ENCODE assay signal across 10 cellular contexts in genomic region chr6:11263185-11263817, GRCh38. TPM values are rescaled to one million over a fixed set of nuclear protein-coding genes. Genes with fewer than 3 reads are reported as not detected.
A peak's percentile ranks its signal among the peaks of the same experiment; 100 is the strongest.
DNase-seq lines count a peak whose midpoint lies in the region; ATAC-seq and TF ChIP-seq lines count a peak whose summit lies in the region.
"Had no signal": no experiment of that assay in that cellular context is flagged by ENCODE, and none has a peak within 500 bp of the region (broad histone marks: within the 10 kb centered on the region; RNA-seq: fewer than 3 reads in every experiment).

No MANE protein-coding gene starts in this region.

- peaks cover 6% of the 10 kb centered on the region for H3K36me3 Mint-ChIP-seq in effector memory CD8-positive, alpha-beta T cell (ENCODE audit: insufficient read depth)
- peaks cover 6% of the 10 kb centered on the region for H3K36me3 Mint-ChIP-seq in activated CD4-positive, alpha-beta memory T cell treated with anti-CD3 and anti-CD28 coated beads for 36 hours

- peak overlapping the region; percentile 78 to 85 for H3K27ac Mint-ChIP-seq in effector memory CD8-positive, alpha-beta T cell
- no peak overlapping the region for H3K27ac Mint-ChIP-seq in activated CD4-positive, alpha-beta memory T cell treated with anti-CD3 and anti-CD28 coated beads for 36 hours

- H3K4me1 ChIP-seq in mucosa of descending colon (ENCODE audit: low read depth) (peaks cover 15% of the 10 kb centered on the region), aorta (ENCODE audit: control insufficient read depth in 1 of 2, insufficient read depth in 2 of 2, low read length in 2 of 2) (peaks cover 0 to 4% of the 10 kb centered on the region in 2 donors)

- peak; percentile 91 for ATAC-seq in Right ventricle myocardium inferior
- ATAC-seq in effector memory CD8-positive, alpha-beta T cell (replicated peaks) = peak; percentile 26
- ATAC-seq in mucosa of descending colon = peak; percentile 89
- ATAC-seq in aorta (ENCODE audit: low FRiP score) = peak; percentile 91

- no peak for TF ChIP-seq CTCF in mucosa of descending colon (IDR thresholded peaks at IDR 0.05)

- no peaks in the 10 kb centered on the region for H3K27me3 Mint-ChIP-seq in effector memory CD8-positive, alpha-beta T cell
- H3K27me3 Mint-ChIP-seq in activated CD4-positive, alpha-beta memory T cell treated with anti-CD3 and anti-CD28 coated beads for 36 hours = no peaks in the 10 kb centered on the region

- no peaks in the 10 kb centered on the region for H3K27me3 ChIP-seq in aorta (ENCODE audit: control insufficient read depth in 1 of 2, insufficient read depth in 2 of 2, low read length in 1 of 2)
- H3K27me3 ChIP-seq: BLaER1 had no signal

- H3K9me3 ChIP-seq in mucosa of descending colon (no peaks in the 10 kb centered on the region), aorta (ENCODE audit: control insufficient read depth, low read length) (no peaks in the 10 kb centered on the region)
- H3K9me3 ChIP-seq: BLaER1 had no signal

- H3K4me1 Mint-ChIP-seq in effector memory CD8-positive, alpha-beta T cell (ENCODE audit: low read depth in 2 of 2) = peaks cover 36 to 54% of the 10 kb centered on the region in 2 donors
- H3K4me1 Mint-ChIP-seq in activated CD4-positive, alpha-beta memory T cell treated with anti-CD3 and anti-CD28 coated beads for 36 hours (ENCODE audit: low read depth) = peaks cover 56% of the 10 kb centered on the region

- H3K4me3 ChIP-seq in mucosa of descending colon (no peak overlapping the region), aorta (ENCODE audit: low read length in 2 of 2) (no peak overlapping the region)
- H3K4me3 ChIP-seq: BLaER1 had no signal

- H3K36me3 ChIP-seq in mucosa of descending colon (ENCODE audit: low read depth) = no peaks in the 10 kb centered on the region
- H3K36me3 ChIP-seq in aorta (ENCODE audit: control insufficient read depth in 1 of 2, insufficient read depth in 2 of 2, low read length in 1 of 2) = no peaks in the 10 kb centered on the region
- H3K36me3 ChIP-seq: BLaER1 had no signal

- peaks cover 0 to 2% of the 10 kb centered on the region in 2 donors for H3K9me3 Mint-ChIP-seq in effector memory CD8-positive, alpha-beta T cell
- no peaks in the 10 kb centered on the region for H3K9me3 Mint-ChIP-seq in activated CD4-positive, alpha-beta memory T cell treated with anti-CD3 and anti-CD28 coated beads for 36 hours

- peak overlapping the region in 1 of 2 donors; percentile 40 for H3K4me3 Mint-ChIP-seq in effector memory CD8-positive, alpha-beta T cell
- H3K4me3 Mint-ChIP-seq in activated CD4-positive, alpha-beta memory T cell treated with anti-CD3 and anti-CD28 coated beads for 36 hours = no peak overlapping the region

- WGBS in aorta, 2 donors = 2 to 3% methylated on average over 5 of the region's 5 CpGs

- CTCF ChIA-PET in activated CD4-positive, alpha-beta memory T cell treated with anti-CD3 and anti-CD28 coated beads for 36 hours (lab: Charles Lee) = interaction anchor here (1.6 kb wide), 1 partner anchor 91 kb away, joined by 7 read pairs; no protein-coding TSS in a partner anchor

- peak overlapping the region; percentile 1 to 58 for H3K27ac ChIP-seq in aorta (ENCODE audit: low read depth in 1 of 2, low read length in 2 of 2)
- H3K27ac ChIP-seq: BLaER1, HL-60 had no signal

- DNase-seq in Right ventricle myocardium inferior (ENCODE audit: missing footprints) = no peak
- no peak for DNase-seq in cardiac septum (ENCODE audit: low spot score)
- no peak for DNase-seq in effector memory CD8-positive, alpha-beta T cell
- DNase-seq in mucosa of descending colon = peak in 2 of 3 donors; percentile 49 to 67
- peak; percentile 81 to 82 for DNase-seq in aorta
- no peak for DNase-seq in ecto neural progenitor cell (ENCODE audit: low spot score)
- no peak for DNase-seq in stimulated activated naive CD4-positive, alpha-beta T cell treated with Interleukin-2 at 50 U/mL for 16 hours (lab: John Stamatoyannopoulos, UW)
- DNase-seq in activated CD4-positive, alpha-beta memory T cell treated with anti-CD3 and anti-CD28 coated beads for 36 hours = no peak

- POLR2A ChIA-PET in activated CD4-positive, alpha-beta memory T cell treated with anti-CD3 and anti-CD28 coated beads for 36 hours (lab: Charles Lee) = interaction anchor here (0.6 to 1.1 kb wide), 2 partner anchors 39 to 150 kb away, joined by 3 to 4 read pairs; no protein-coding TSS in a partner anchor

- intact Hi-C loops in Right ventricle myocardium inferior (cut with DNase I) (no loop called here), cardiac septum (cut with DNase I) (no loop called here), mucosa of descending colon (cut with DNase I, micrococcal nuclease) (no loop called here), aorta (cut with DNase I) (loop anchor here in 1 of 2 donors (5.0 kb wide), 1 partner anchor 169 kb away; no protein-coding TSS in a partner anchor)
- intact Hi-C loops in activated CD4-positive, alpha-beta memory T cell treated with anti-CD3 and anti-CD28 coated beads for 36 hours (cut with micrococcal nuclease) = no loop called here

RNA-seq across cellular contexts. Expression of gene NEDD9, which starts 30.8 kb away (rescaled TPM):
- 29.3 TPM for total RNA-seq in Right ventricle myocardium inferior
- 14.1 TPM for total RNA-seq in cardiac septum
- 10 to 100 TPM; 41.4 to 66.6 (median 62.1) TPM for total RNA-seq in mucosa of descending colon
- total RNA-seq in aorta = 100 to 1,000 TPM in 1 of 2 donors, 10 to 100 TPM in 1; 49.8 to 252 TPM
- polyA plus RNA-seq in aorta = 10 to 100 TPM; 11.3 to 26.9 TPM
- 10 to 100 TPM; 26.6 to 31.5 TPM for total RNA-seq in activated CD4-positive, alpha-beta memory T cell treated with anti-CD3 and anti-CD28 coated beads for 36 hours

Comparison
In these comparisons a context has a peak if more than half of its experiments do, and no peak if none do; other contexts are left out.
1. ATAC-seq: peak in every context shown above with its lines; median percentile 91 in Right ventricle myocardium inferior; 91 in aorta; 89 in mucosa of descending colon; 26 in effector memory CD8-positive, alpha-beta T cell.
2. DNase-seq: peak in mucosa of descending colon (2 of 3) and aorta (2 of 2); none in Right ventricle myocardium inferior (single experiment), cardiac septum (single experiment), effector memory CD8-positive, alpha-beta T cell (0 of 3), ecto neural progenitor cell (single experiment), stimulated activated naive CD4-positive, alpha-beta T cell treated with Interleukin-2 at 50 U/mL for 16 hours (single experiment) and activated CD4-positive, alpha-beta memory T cell treated with anti-CD3 and anti-CD28 coated beads for 36 hours (single experiment).